23 cellular contexts compared by ENCODE assay signal in genomic region chr6:144053601-144054000, GRCh38.
"Had no signal": no experiment of that assay in that cellular context is flagged by ENCODE, and none has a peak within 500 bp of the region (broad histone marks: within the 10 kb centered on the region; RNA-seq: fewer than 3 reads in every experiment).

No MANE protein-coding gene starts in this region.

- ATAC-seq: activated T-cell treated with anti-CD3 and anti-CD28 coated beads, Interleukin-2, amount 50 U/mL, for 4 hours; left ventricle myocardium superior; upper lobe of right lung; WTC11 had no signal

- H3K27me3 Mint-ChIP-seq: activated CD4-positive, alpha-beta memory T cell treated with anti-CD3 and anti-CD28 coated beads, Interleukin-2, amount 10 ng/mL, durations not matched to agents 7 days and 5 days; naive B cell had no signal

- H3K4me1 ChIP-seq: colonic mucosa, prostate gland, right atrium auricular region, upper lobe of right lung had no signal

- H3K27me3 ChIP-seq: brain microvascular endothelial cell, colonic mucosa, right atrium auricular region, upper lobe of right lung had no signal

- H3K9me3 ChIP-seq: colonic mucosa, prostate gland, right atrium auricular region, upper lobe of right lung had no signal

- H3K4me1 Mint-ChIP-seq: WTC11 had no signal

- H3K9me3 Mint-ChIP-seq: activated T-cell treated with anti-CD3 and anti-CD28 coated beads, Interleukin-2, amount 50 U/mL, for 4 hours had no signal

- FAIRE-seq: kidney had no signal

- H3K36me3 ChIP-seq: brain microvascular endothelial cell, colonic mucosa, prostate gland, right atrium auricular region, upper lobe of right lung had no signal

- H3K4me3 ChIP-seq: colonic mucosa, prostate gland, right atrium auricular region, upper lobe of right lung had no signal

- DNase-seq: activated CD4-positive, alpha-beta memory T cell treated with anti-CD3 and anti-CD28 coated beads, Interleukin-2, amount 10 ng/mL, durations not matched to agents 7 days and 5 days; activated CD4-positive, alpha-beta T cell treated with anti-CD3 and anti-CD28 coated beads for 4 hours; activated effector memory CD4-positive, alpha-beta T cell treated with anti-CD3 and anti-CD28 coated beads, Interleukin-2, amount 50 U/mL, for 16 hours; activated naive CD4-positive, alpha-beta T cell treated with anti-CD3 and anti-CD28 coated beads, Interleukin-2, amount 50 U/mL, for 16 hours; activated T-cell treated with anti-CD3 and anti-CD28 coated beads, Interleukin-2, amount 50 U/mL, for 4 hours; aorta; brain microvascular endothelial cell; central memory CD4-positive, alpha-beta T cell; colonic mucosa; endodermal cell; foreskin melanocyte; glutamatergic neuron; hypothalamus; kidney; left ventricle myocardium superior; naive B cell; stimulated activated CD4-positive, alpha-beta T cell treated with anti-CD3 and anti-CD28 coated beads, Interleukin-12 subunit alpha, Interleukin-12 subunit beta, amount 100 ng/mL, for 4 hours; stimulated activated CD4-positive, alpha-beta T cell treated with anti-CD3 and anti-CD28 coated beads, Interleukin-1b, Interleukin-23, amount 100 ng/mL, for 48 hours; stimulated activated CD8-positive, alpha-beta memory T cell treated with anti-CD3 and anti-CD28 coated beads, Interleukin-4, amount 100 ng/mL, for 48 hours; upper lobe of right lung had no signal

- H3K27ac ChIP-seq: brain microvascular endothelial cell, colonic mucosa, prostate gland, right atrium auricular region, upper lobe of right lung had no signal

- H3K27ac Mint-ChIP-seq: endodermal cell, WTC11 had no signal

- H3K4me3 Mint-ChIP-seq: endodermal cell, WTC11 had no signal
